Comparison of ENCODE assay signal across 23 cellular contexts in the genomic region with DNA sequence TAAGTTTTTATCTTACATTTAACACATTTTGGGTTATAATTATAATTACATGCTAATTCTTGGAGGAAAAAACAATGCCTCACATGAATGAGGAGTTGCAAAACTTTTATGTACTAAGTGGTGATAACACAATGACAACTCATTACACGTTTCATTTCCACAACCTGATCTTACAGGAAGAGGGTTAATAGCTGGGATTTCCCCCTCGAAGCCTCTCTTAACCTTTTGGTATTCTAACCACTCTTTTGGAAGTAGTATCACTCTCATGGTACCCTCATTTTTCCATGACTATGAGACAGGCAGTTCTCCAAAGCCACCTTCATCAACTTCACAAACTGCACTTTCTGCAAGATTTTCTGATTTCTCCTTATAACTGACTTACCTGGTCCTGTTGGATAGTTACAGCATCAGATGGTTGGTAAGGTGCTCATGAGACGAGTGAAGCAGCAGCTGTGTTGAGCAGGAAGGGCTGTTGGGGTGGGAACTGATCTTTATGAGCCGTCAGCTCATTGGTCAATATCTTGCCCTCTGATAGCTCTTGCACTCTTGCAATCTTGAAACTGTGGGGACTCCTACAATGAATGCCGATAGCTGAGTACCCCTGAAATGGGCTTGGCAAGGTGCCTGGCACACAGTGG. TPM values are rescaled to one million over a fixed set of nuclear protein-coding genes. Genes with fewer than 3 reads are reported as not detected.
A peak's percentile ranks its signal among the peaks of the same experiment; 100 is the strongest.
DNase-seq lines count a peak whose midpoint lies in the region; ATAC-seq and TF ChIP-seq lines count a peak whose summit lies in the region.
"Had no signal": no experiment of that assay in that cellular context is flagged by ENCODE, and none has a peak within 500 bp of the region (broad histone marks: within the 10 kb centered on the region; RNA-seq: fewer than 3 reads in every experiment).

No MANE protein-coding gene starts in this region.

- CTCF ChIA-PET in activated CD4-positive, alpha-beta T cell treated with anti-CD3 and anti-CD28 coated beads for 36 hours (lab: Charles Lee), result interaction anchor here (0.8 to 1.1 kb wide), 2 partner anchors 10 to 173 kb away, joined by 3 read pairs; no protein-coding TSS in a partner anchor

- intact Hi-C loops in activated CD4-positive, alpha-beta T cell treated with anti-CD3 and anti-CD28 coated beads for 36 hours (cut with DNase I, micrococcal nuclease), result no loop called here
- intact Hi-C loops in natural killer cell (cut with micrococcal nuclease), result no loop called here

- no peak overlapping the region for H3K4me3 Mint-ChIP-seq in activated CD4-positive, alpha-beta T cell treated with anti-CD3 and anti-CD28 coated beads for 36 hours
- H3K4me3 Mint-ChIP-seq in natural killer cell treated with Interleukin-12 subunit alpha and Interleukin-12 subunit beta and Interleukin-15 and Interleukin-18, amount 100 ng/mL, for 72 hours, result no peak overlapping the region
- H3K4me3 Mint-ChIP-seq in natural killer cell (no peak overlapping the region), nephron progenitor cell (no peak overlapping the region), HFFc6 (no peak overlapping the region)
- H3K4me3 Mint-ChIP-seq: B cell; CD8-positive, alpha-beta T cell had no signal

- no peaks in the 10 kb centered on the region for H3K27me3 Mint-ChIP-seq in activated CD4-positive, alpha-beta T cell treated with anti-CD3 and anti-CD28 coated beads for 36 hours
- peaks cover 0 to 10% of the 10 kb centered on the region in 2 donors for H3K27me3 Mint-ChIP-seq in natural killer cell treated with Interleukin-12 subunit alpha and Interleukin-12 subunit beta and Interleukin-15 and Interleukin-18, amount 100 ng/mL, for 72 hours
- H3K27me3 Mint-ChIP-seq in natural killer cell (ENCODE audit: low read depth in 2 of 2) (no peaks in the 10 kb centered on the region), nephron progenitor cell (ENCODE audit: low read depth, poor library complexity) (peaks cover 6% of the 10 kb centered on the region), HFFc6 (ENCODE audit: insufficient read depth) (peaks cover 47% of the 10 kb centered on the region)

- POLR2A ChIA-PET in activated CD4-positive, alpha-beta T cell treated with anti-CD3 and anti-CD28 coated beads for 36 hours (lab: Charles Lee), result no interaction called here

- H3K9me3 Mint-ChIP-seq in activated CD4-positive, alpha-beta T cell treated with anti-CD3 and anti-CD28 coated beads for 36 hours (ENCODE audit: low read depth), result no peaks in the 10 kb centered on the region
- no peaks in the 10 kb centered on the region for H3K9me3 Mint-ChIP-seq in natural killer cell treated with Interleukin-12 subunit alpha and Interleukin-12 subunit beta and Interleukin-15 and Interleukin-18, amount 100 ng/mL, for 72 hours
- H3K9me3 Mint-ChIP-seq in natural killer cell (no peaks in the 10 kb centered on the region), nephron progenitor cell (no peaks in the 10 kb centered on the region), HFFc6 (no peaks in the 10 kb centered on the region)
- H3K9me3 Mint-ChIP-seq: CD8-positive, alpha-beta T cell had no signal

- no peak for DNase-seq in activated CD4-positive, alpha-beta T cell treated with anti-CD3 and anti-CD28 coated beads for 36 hours
- no peak for DNase-seq in activated CD4-positive, alpha-beta T cell treated with anti-CD3 and anti-CD28 coated beads for 4 hours
- DNase-seq in natural killer cell treated with Interleukin-12 subunit alpha and Interleukin-12 subunit beta and Interleukin-15 and Interleukin-18, amount 100 ng/mL, for 72 hours (ENCODE audit: low spot score), result no peak
- DNase-seq in natural killer cell (no peak), nephron progenitor cell (no peak), HFFc6 (no peak)
- DNase-seq: Caco-2; CD8-positive, alpha-beta T cell; DMS79; EL; GDM1; KG1; MG63; NCI-H1105 treated with DMSO at 0.1 percent for 48 hours; NCI-H2029; NCI-H446 treated with DMSO at 0.1 percent for 48 hours; NCI-H526 treated with DMSO at 0.1 percent for 48 hours; SHP77 treated with DMSO at 0.1 percent for 48 hours had no signal

- no peaks in the 10 kb centered on the region for H3K36me3 Mint-ChIP-seq in activated CD4-positive, alpha-beta T cell treated with anti-CD3 and anti-CD28 coated beads for 36 hours (ENCODE audit: low read depth)
- H3K36me3 Mint-ChIP-seq in natural killer cell treated with Interleukin-12 subunit alpha and Interleukin-12 subunit beta and Interleukin-15 and Interleukin-18, amount 100 ng/mL, for 72 hours, result no peaks in the 10 kb centered on the region
- H3K36me3 Mint-ChIP-seq in natural killer cell (no peaks in the 10 kb centered on the region), nephron progenitor cell (ENCODE audit: low read depth) (no peaks in the 10 kb centered on the region), HFFc6 (ENCODE audit: low read depth) (no peaks in the 10 kb centered on the region)
- H3K36me3 Mint-ChIP-seq: CD8-positive, alpha-beta T cell had no signal

- H3K27ac Mint-ChIP-seq in activated CD4-positive, alpha-beta T cell treated with anti-CD3 and anti-CD28 coated beads for 36 hours, result no peak overlapping the region
- no peak overlapping the region for H3K27ac Mint-ChIP-seq in natural killer cell treated with Interleukin-12 subunit alpha and Interleukin-12 subunit beta and Interleukin-15 and Interleukin-18, amount 100 ng/mL, for 72 hours
- H3K27ac Mint-ChIP-seq in natural killer cell, result no peak overlapping the region
- H3K27ac Mint-ChIP-seq in nephron progenitor cell, result peak overlapping the region; percentile 37
- no peak overlapping the region for H3K27ac Mint-ChIP-seq in HFFc6
- H3K27ac Mint-ChIP-seq: B cell; CD8-positive, alpha-beta T cell had no signal

- TF ChIP-seq CTCF in natural killer cell (IDR thresholded peaks at IDR 0.05) (no peak), nephron progenitor cell (IDR thresholded peaks at IDR 0.05) (no peak), HFFc6 (IDR thresholded peaks at IDR 0.05) (no peak)

- ATAC-seq in activated CD4-positive, alpha-beta T cell treated with anti-CD3 and anti-CD28 coated beads for 36 hours, result peak; percentile 80
- ATAC-seq in natural killer cell treated with Interleukin-12 subunit alpha and Interleukin-12 subunit beta and Interleukin-15 and Interleukin-18, amount 100 ng/mL, for 72 hours, result peak; percentile 49 to 62
- no peak for ATAC-seq in natural killer cell
- no peak for ATAC-seq in HG03139 (IDR thresholded peaks at IDR 0.05; ENCODE audit: unreplicated experiment)
- no peak for ATAC-seq in GM19324 (IDR thresholded peaks at IDR 0.05; ENCODE audit: low FRiP score, unreplicated experiment)
- ATAC-seq: CD8-positive, alpha-beta T cell; Panc1 had no signal

- H3K4me1 Mint-ChIP-seq in activated CD4-positive, alpha-beta T cell treated with anti-CD3 and anti-CD28 coated beads for 36 hours, result peaks cover 7% of the 10 kb centered on the region
- peaks cover 0 to 6% of the 10 kb centered on the region in 2 donors for H3K4me1 Mint-ChIP-seq in natural killer cell treated with Interleukin-12 subunit alpha and Interleukin-12 subunit beta and Interleukin-15 and Interleukin-18, amount 100 ng/mL, for 72 hours (ENCODE audit: low read depth in 2 of 2)
- H3K4me1 Mint-ChIP-seq in natural killer cell, result no peaks in the 10 kb centered on the region
- peaks cover 35% of the 10 kb centered on the region for H3K4me1 Mint-ChIP-seq in nephron progenitor cell
- no peaks in the 10 kb centered on the region for H3K4me1 Mint-ChIP-seq in HFFc6 (ENCODE audit: low read depth)

RNA-seq across cellular contexts. Expression of gene ACAN, which starts 41.6 kb away (rescaled TPM):
- not detected for total RNA-seq in activated CD4-positive, alpha-beta T cell treated with anti-CD3 and anti-CD28 coated beads for 36 hours
- total RNA-seq in natural killer cell treated with Interleukin-12 subunit alpha and Interleukin-12 subunit beta and Interleukin-15 and Interleukin-18, amount 100 ng/mL, for 72 hours, result under 1 TPM in 1 of 2 donors, not detected in 1; 0.05 TPM
- not detected for total RNA-seq in natural killer cell
- total RNA-seq in HFFc6 (2021; fragmentation: NEBNext Ultra II Directional; extraction: Animal tissue kit (Norgen Biotek cat#: 25700)), result under 1 TPM in 3 of 6 experiments, not detected in 3; 0.02 to 0.14 (median 0.10) TPM
- total RNA-seq: B cell; Caco-2; CD8-positive, alpha-beta T cell; OCI-LY7 had no signal

RNA-seq across cellular contexts. Expression of gene HAPLN3, which starts 50.5 kb away (rescaled TPM):
- total RNA-seq in activated CD4-positive, alpha-beta T cell treated with anti-CD3 and anti-CD28 coated beads for 36 hours, result 10 to 100 TPM; 53.9 to 64.1 TPM
- 100 to 1,000 TPM; 138 to 203 TPM for total RNA-seq in natural killer cell treated with Interleukin-12 subunit alpha and Interleukin-12 subunit beta and Interleukin-15 and Interleukin-18, amount 100 ng/mL, for 72 hours
- total RNA-seq in natural killer cell, result 10 to 100 TPM; 10.1 to 10.8 (median 10.4) TPM
- 10 to 100 TPM in 5 of 6 experiments, 1 to 10 TPM in 1; 7.8 to 17.1 (median 16.5) TPM for total RNA-seq in HFFc6 (2021; fragmentation: NEBNext Ultra II Directional; extraction: Animal tissue kit (Norgen Biotek cat#: 25700))

Comparison
In these comparisons a context has a peak if more than half of its experiments do, and no peak if none do; other contexts are left out.
1. ATAC-seq: peak in activated CD4-positive, alpha-beta T cell treated with anti-CD3 and anti-CD28 coated beads for 36 hours (single experiment) and natural killer cell treated with Interleukin-12 subunit alpha and Interleukin-12 subunit beta and Interleukin-15 and Interleukin-18, amount 100 ng/mL, for 72 hours (2 of 2); none in natural killer cell (0 of 3), HG03139 (single experiment) and GM19324 (single experiment).